1 cellular context compared by ENCODE assay signal in genomic region chr6:39553811-39554802, GRCh38.
TF ChIP-seq lines count a peak whose summit lies in the region.

No MANE protein-coding gene starts in this region.

TF ChIP-seq in GM23338, 12 proteins besides CTCF, POLR2A, EP300 and RAD21 (continued from another document):
- TF ChIP-seq, protein P1, sequence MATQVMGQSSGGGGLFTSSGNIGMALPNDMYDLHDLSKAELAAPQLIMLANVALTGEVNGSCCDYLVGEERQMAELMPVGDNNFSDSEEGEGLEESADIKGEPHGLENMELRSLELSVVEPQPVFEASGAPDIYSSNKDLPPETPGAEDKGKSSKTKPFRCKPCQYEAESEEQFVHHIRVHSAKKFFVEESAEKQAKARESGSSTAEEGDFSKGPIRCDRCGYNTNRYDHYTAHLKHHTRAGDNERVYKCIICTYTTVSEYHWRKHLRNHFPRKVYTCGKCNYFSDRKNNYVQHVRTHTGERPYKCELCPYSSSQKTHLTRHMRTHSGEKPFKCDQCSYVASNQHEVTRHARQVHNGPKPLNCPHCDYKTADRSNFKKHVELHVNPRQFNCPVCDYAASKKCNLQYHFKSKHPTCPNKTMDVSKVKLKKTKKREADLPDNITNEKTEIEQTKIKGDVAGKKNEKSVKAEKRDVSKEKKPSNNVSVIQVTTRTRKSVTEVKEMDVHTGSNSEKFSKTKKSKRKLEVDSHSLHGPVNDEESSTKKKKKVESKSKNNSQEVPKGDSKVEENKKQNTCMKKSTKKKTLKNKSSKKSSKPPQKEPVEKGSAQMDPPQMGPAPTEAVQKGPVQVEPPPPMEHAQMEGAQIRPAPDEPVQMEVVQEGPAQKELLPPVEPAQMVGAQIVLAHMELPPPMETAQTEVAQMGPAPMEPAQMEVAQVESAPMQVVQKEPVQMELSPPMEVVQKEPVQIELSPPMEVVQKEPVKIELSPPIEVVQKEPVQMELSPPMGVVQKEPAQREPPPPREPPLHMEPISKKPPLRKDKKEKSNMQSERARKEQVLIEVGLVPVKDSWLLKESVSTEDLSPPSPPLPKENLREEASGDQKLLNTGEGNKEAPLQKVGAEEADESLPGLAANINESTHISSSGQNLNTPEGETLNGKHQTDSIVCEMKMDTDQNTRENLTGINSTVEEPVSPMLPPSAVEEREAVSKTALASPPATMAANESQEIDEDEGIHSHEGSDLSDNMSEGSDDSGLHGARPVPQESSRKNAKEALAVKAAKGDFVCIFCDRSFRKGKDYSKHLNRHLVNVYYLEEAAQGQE (IDR thresholded peaks at IDR 0.05; ENCODE audit: unreplicated experiment), result no peak
- TF ChIP-seq, protein P2, sequence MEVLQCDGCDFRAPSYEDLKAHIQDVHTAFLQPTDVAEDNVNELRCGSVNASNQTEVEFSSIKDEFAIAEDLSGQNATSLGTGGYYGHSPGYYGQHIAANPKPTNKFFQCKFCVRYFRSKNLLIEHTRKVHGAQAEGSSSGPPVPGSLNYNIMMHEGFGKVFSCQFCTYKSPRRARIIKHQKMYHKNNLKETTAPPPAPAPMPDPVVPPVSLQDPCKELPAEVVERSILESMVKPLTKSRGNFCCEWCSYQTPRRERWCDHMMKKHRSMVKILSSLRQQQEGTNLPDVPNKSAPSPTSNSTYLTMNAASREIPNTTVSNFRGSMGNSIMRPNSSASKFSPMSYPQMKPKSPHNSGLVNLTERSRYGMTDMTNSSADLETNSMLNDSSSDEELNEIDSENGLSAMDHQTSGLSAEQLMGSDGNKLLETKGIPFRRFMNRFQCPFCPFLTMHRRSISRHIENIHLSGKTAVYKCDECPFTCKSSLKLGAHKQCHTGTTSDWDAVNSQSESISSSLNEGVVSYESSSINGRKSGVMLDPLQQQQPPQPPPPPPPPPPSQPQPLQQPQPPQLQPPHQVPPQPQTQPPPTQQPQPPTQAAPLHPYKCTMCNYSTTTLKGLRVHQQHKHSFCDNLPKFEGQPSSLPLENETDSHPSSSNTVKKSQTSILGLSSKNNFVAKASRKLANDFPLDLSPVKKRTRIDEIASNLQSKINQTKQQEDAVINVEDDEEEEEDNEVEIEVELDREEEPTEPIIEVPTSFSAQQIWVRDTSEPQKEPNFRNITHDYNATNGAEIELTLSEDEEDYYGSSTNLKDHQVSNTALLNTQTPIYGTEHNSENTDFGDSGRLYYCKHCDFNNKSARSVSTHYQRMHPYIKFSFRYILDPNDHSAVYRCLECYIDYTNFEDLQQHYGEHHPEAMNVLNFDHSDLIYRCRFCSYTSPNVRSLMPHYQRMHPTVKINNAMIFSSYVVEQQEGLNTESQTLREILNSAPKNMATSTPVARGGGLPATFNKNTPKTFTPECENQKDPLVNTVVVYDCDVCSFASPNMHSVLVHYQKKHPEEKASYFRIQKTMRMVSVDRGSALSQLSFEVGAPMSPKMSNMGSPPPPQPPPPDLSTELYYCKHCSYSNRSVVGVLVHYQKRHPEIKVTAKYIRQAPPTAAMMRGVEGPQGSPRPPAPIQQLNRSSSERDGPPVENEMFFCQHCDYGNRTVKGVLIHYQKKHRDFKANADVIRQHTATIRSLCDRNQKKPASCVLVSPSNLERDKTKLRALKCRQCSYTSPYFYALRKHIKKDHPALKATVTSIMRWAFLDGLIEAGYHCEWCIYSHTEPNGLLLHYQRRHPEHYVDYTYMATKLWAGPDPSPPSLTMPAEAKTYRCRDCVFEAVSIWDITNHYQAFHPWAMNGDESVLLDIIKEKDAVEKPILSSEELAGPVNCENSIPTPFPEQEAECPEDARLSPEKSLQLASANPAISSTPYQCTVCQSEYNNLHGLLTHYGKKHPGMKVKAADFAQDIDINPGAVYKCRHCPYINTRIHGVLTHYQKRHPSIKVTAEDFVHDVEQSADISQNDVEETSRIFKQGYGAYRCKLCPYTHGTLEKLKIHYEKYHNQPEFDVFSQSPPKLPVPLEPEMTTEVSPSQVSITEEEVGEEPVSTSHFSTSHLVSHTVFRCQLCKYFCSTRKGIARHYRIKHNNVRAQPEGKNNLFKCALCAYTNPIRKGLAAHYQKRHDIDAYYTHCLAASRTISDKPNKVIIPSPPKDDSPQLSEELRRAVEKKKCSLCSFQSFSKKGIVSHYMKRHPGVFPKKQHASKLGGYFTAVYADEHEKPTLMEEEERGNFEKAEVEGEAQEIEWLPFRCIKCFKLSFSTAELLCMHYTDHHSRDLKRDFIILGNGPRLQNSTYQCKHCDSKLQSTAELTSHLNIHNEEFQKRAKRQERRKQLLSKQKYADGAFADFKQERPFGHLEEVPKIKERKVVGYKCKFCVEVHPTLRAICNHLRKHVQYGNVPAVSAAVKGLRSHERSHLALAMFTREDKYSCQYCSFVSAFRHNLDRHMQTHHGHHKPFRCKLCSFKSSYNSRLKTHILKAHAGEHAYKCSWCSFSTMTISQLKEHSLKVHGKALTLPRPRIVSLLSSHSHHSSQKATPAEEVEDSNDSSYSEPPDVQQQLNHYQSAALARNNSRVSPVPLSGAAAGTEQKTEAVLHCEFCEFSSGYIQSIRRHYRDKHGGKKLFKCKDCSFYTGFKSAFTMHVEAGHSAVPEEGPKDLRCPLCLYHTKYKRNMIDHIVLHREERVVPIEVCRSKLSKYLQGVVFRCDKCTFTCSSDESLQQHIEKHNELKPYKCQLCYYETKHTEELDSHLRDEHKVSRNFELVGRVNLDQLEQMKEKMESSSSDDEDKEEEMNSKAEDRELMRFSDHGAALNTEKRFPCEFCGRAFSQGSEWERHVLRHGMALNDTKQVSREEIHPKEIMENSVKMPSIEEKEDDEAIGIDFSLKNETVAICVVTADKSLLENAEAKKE (CRISPR knock-in tag; IDR thresholded peaks at IDR 0.05), result no peak
- TF ChIP-seq POLR2AphosphoS5 (IDR thresholded peaks at IDR 0.05; ENCODE audit: low read depth), result no peak
- TF ChIP-seq EZH2phosphoT487 (IDR thresholded peaks at IDR 0.05; ENCODE audit: unreplicated experiment), result no peak
- TF ChIP-seq ETS1 (IDR thresholded peaks at IDR 0.05), result no peak
- TF ChIP-seq CREB1 (CRISPR knock-in tag; IDR thresholded peaks at IDR 0.05; ENCODE audit: low read depth), result no peak
